ENCODE assay signal across 23 cellular contexts in genomic region chr14:37131205-37131604, GRCh38. TPM values are rescaled to one million over a fixed set of nuclear protein-coding genes. Genes with fewer than 3 reads are reported as not detected.
"Had no signal": no experiment of that assay in that cellular context is flagged by ENCODE, and none has a peak within 500 bp of the region (broad histone marks: within the 10 kb centered on the region; RNA-seq: fewer than 3 reads in every experiment).

No MANE protein-coding gene starts in this region.

- ATAC-seq: activated T-cell treated with anti-CD3 and anti-CD28 coated beads, Interleukin-2, amount 50 U/mL, for 72 hours; right lobe of liver; stimulated activated memory B cell treated with anti-CD40 and anti-IgM and Interleukin-4, amounts not matched to agents 10 μg/mL and 1 μg/mL and 100 μg/mL, for 72 hours had no signal

- H2AFZ ChIP-seq: hepatocyte, parathyroid adenoma had no signal

- H3K4me3 ChIP-seq: breast epithelium, hepatocyte, right lobe of liver, stomach had no signal

- H3K4me1 ChIP-seq: breast epithelium, parathyroid adenoma, right lobe of liver, stomach had no signal

- H3K27me3 ChIP-seq: breast epithelium, hepatocyte, right lobe of liver, stomach had no signal

- H3K4me2 ChIP-seq: hepatocyte had no signal

- H3K27ac ChIP-seq: breast epithelium, epithelial cell of prostate, hepatocyte, parathyroid adenoma, right lobe of liver, stomach had no signal

- H3K36me3 ChIP-seq: breast epithelium, right lobe of liver, stomach had no signal

- DNase-seq: activated CD4-positive, alpha-beta memory T cell treated with anti-CD3 and anti-CD28 coated beads, Interleukin-2, amount 10 ng/mL, durations not matched to agents 7 days and 5 days; activated CD4-positive, alpha-beta T cell treated with anti-CD3 and anti-CD28 coated beads for 4 hours; activated CD4-positive, CD25-positive, alpha-beta regulatory T cell; activated effector memory CD4-positive, alpha-beta T cell treated with Interleukin-2 at 50 U/mL for 16 hours; activated naive CD4-positive, alpha-beta T cell treated with anti-CD3 and anti-CD28 coated beads for 36 hours; activated naive CD8-positive, alpha-beta T cell treated with anti-CD3 and anti-CD28 coated beads, Interleukin-2, amount 10 ng/mL, durations not matched to agents 7 days and 5 days; activated T-cell treated with anti-CD3 and anti-CD28 coated beads, Interleukin-2, amount 50 U/mL, for 72 hours; amniotic stem cell; cerebellar nuclear complex; cortex of kidney; foreskin fibroblast; glutamatergic neuron; right lobe of liver; small intestine; stimulated activated CD4-positive, alpha-beta T cell treated with anti-CD3 and anti-CD28 coated beads, Interleukin-15, amount 100 ng/mL, for 24 hours; stomach; T-helper 1 cell had no signal

- H3K9ac ChIP-seq: parathyroid adenoma had no signal

- FAIRE-seq: small intestine had no signal

- H3K79me2 ChIP-seq: hepatocyte, parathyroid adenoma had no signal

- H3K9me3 ChIP-seq: breast epithelium, right lobe of liver, stomach had no signal

RNA-seq across cellular contexts. Expression of gene SLC25A21, which starts 41.2 kb away (rescaled TPM):
- total RNA-seq: activated CD4-positive, alpha-beta memory T cell treated with anti-CD3 and anti-CD28 coated beads, Interleukin-2, amount 10 ng/mL, durations not matched to agents 7 days and 5 days; activated naive CD4-positive, alpha-beta T cell treated with anti-CD3 and anti-CD28 coated beads for 36 hours; activated naive CD8-positive, alpha-beta T cell treated with anti-CD3 and anti-CD28 coated beads, Interleukin-2, amount 10 ng/mL, durations not matched to agents 7 days and 5 days; activated T-cell treated with anti-CD3 and anti-CD28 coated beads, Interleukin-2, amount 50 U/mL, for 72 hours; mononuclear cell had no signal
